ENCODE assay signal across 15 cellular contexts in genomic region chr12:20211537-20211936, GRCh38.
DNase-seq lines count a peak whose midpoint lies in the region; ATAC-seq and TF ChIP-seq lines count a peak whose summit lies in the region.
"Had no signal": no experiment of that assay in that cellular context is flagged by ENCODE, and none has a peak within 500 bp of the region (broad histone marks: within the 10 kb centered on the region; RNA-seq: fewer than 3 reads in every experiment).

No MANE protein-coding gene starts in this region.

- TF ChIP-seq CTCF in heart right ventricle (IDR thresholded peaks at IDR 0.05) (no peak), vagina (IDR thresholded peaks at IDR 0.05) (no peak)

- H3K27ac ChIP-seq in heart right ventricle (peak overlapping the region; percentile 53 to 86 (median 78)), neuronal stem cell (replicated peaks; ENCODE audit: low read length) (peak overlapping the region; percentile 63), vagina (peak overlapping the region; percentile 57)
- H3K27ac ChIP-seq in effector memory CD4-positive, alpha-beta T cell (ENCODE audit: insufficient read depth, low read length, poor library complexity, severe bottlenecking): no peak overlapping the region

- no peak overlapping the region for H3K23ac ChIP-seq in neuronal stem cell (ENCODE audit: low read depth, low read length, poor library complexity)

- H3K36me3 ChIP-seq in heart right ventricle: no peaks in the 10 kb centered on the region
- no peaks in the 10 kb centered on the region for H3K36me3 ChIP-seq in neuronal stem cell (replicated peaks in 1 of 2; ENCODE audit: control insufficient read depth in 2 of 2, insufficient read depth in 2 of 2, low read length in 2 of 2)
- no peaks in the 10 kb centered on the region for H3K36me3 ChIP-seq in vagina
- H3K36me3 ChIP-seq in effector memory CD4-positive, alpha-beta T cell (ENCODE audit: control insufficient read depth, insufficient read depth, low read length): no peaks in the 10 kb centered on the region

- no peak overlapping the region for H3K4me3 Mint-ChIP-seq in dendritic cell treated with granulocyte-macrophage colony-stimulating factor and Interleukin-4, amounts not matched to agents 40 ng/mL and 50 ng/mL, for 4 days
- H3K4me3 Mint-ChIP-seq: activated CD8-positive, alpha-beta memory T cell treated with anti-CD3 and anti-CD28 coated beads, Interleukin-2, amount 10 ng/mL, durations not matched to agents 7 days and 5 days; activated naive CD8-positive, alpha-beta T cell treated with anti-CD3 and anti-CD28 coated beads, Interleukin-2, amount 10 ng/mL, durations not matched to agents 7 days and 5 days; IgD-negative memory B cell had no signal

- H3K9me3 ChIP-seq in heart right ventricle (no peaks in the 10 kb centered on the region), neuronal stem cell (replicated peaks in 1 of 2; ENCODE audit: control insufficient read depth in 2 of 2, insufficient read depth in 1 of 2, low read depth in 1 of 2, low read length in 2 of 2) (peaks cover 2 to 8% of the 10 kb centered on the region in 2 donors), vagina (no peaks in the 10 kb centered on the region)
- H3K9me3 ChIP-seq in effector memory CD4-positive, alpha-beta T cell (ENCODE audit: control insufficient read depth, low read length): no peaks in the 10 kb centered on the region

- H2BK12ac ChIP-seq in neuronal stem cell (ENCODE audit: low read length): no peak overlapping the region

- no peak overlapping the region for H2BK5ac ChIP-seq in neuronal stem cell (ENCODE audit: low read length)

- peaks cover 5 to 48% (median 31%) of the 10 kb centered on the region in 9 donors for H3K4me1 ChIP-seq in heart right ventricle
- peaks cover 0 to 9% of the 10 kb centered on the region in 2 donors for H3K4me1 ChIP-seq in neuronal stem cell (ENCODE audit: control insufficient read depth in 2 of 2, insufficient read depth in 1 of 2, low read depth in 1 of 2, low read length in 2 of 2)
- peaks cover 9% of the 10 kb centered on the region for H3K4me1 ChIP-seq in vagina
- H3K4me1 ChIP-seq in effector memory CD4-positive, alpha-beta T cell (ENCODE audit: control insufficient read depth, insufficient read depth, low read length, poor library complexity, severe bottlenecking): no peaks in the 10 kb centered on the region

- no peak overlapping the region for H2AK5ac ChIP-seq in neuronal stem cell (ENCODE audit: low read depth, low read length)

- no peak for DNase-seq in heart right ventricle
- no peak for DNase-seq in Right ventricle myocardium inferior (ENCODE audit: missing footprints)
- no peak for DNase-seq in neuronal stem cell (ENCODE audit: low spot score)
- DNase-seq in vagina (ENCODE audit: extremely low spot score in 2 of 2): no peak
- no peak for DNase-seq in effector memory CD4-positive, alpha-beta T cell
- no peak for DNase-seq in activated CD8-positive, alpha-beta memory T cell treated with anti-CD3 and anti-CD28 coated beads, Interleukin-2, amount 50 U/mL, for 4 hours
- DNase-seq: activated CD8-positive, alpha-beta memory T cell treated with anti-CD3 and anti-CD28 coated beads, Interleukin-2, amount 10 ng/mL, durations not matched to agents 7 days and 5 days; activated naive CD8-positive, alpha-beta T cell treated with anti-CD3 and anti-CD28 coated beads, Interleukin-2, amount 10 ng/mL, durations not matched to agents 7 days and 5 days; cortex of kidney; DND-41; NCI-H1417; NCI-H748 treated with DMSO at 0.1 percent for 48 hours had no signal

- H2BK15ac ChIP-seq in neuronal stem cell (ENCODE audit: low read length): no peak overlapping the region

- no peak overlapping the region for H3K9ac ChIP-seq in neuronal stem cell (ENCODE audit: low read depth, low read length, poor library complexity)

- no peak overlapping the region for H2BK120ac ChIP-seq in neuronal stem cell (ENCODE audit: low read depth, low read length)

- 38 to 41% methylated on average over 3 of the region's 3 CpGs for WGBS in heart right ventricle, 2 donors
- no CpG with 5 or more reads among the region's 3 CpGs for WGBS in neuronal stem cell (ENCODE audit: extremely low coverage in 2 of 2, insufficient read length in 2 of 2, insufficient replicate concordance in 1 of 2), 2 donors

- TF ChIP-seq POLR2A in vagina (IDR thresholded peaks at IDR 0.05): no peak

- H4K91ac ChIP-seq in neuronal stem cell (ENCODE audit: low read depth, low read length, poor library complexity): no peak overlapping the region

- ATAC-seq in heart right ventricle (no peak), Right ventricle myocardium inferior (no peak), HG03045 (IDR thresholded peaks at IDR 0.05; ENCODE audit: unreplicated experiment) (no peak)
- ATAC-seq: activated CD8-positive, alpha-beta memory T cell treated with anti-CD3 and anti-CD28 coated beads, Interleukin-2, amount 10 ng/mL, durations not matched to agents 7 days and 5 days had no signal

- H3K36me3 Mint-ChIP-seq in dendritic cell treated with granulocyte-macrophage colony-stimulating factor and Interleukin-4, amounts not matched to agents 40 ng/mL and 50 ng/mL, for 4 days (ENCODE audit: low read depth): no peaks in the 10 kb centered on the region
- H3K36me3 Mint-ChIP-seq: activated CD8-positive, alpha-beta memory T cell treated with anti-CD3 and anti-CD28 coated beads, Interleukin-2, amount 10 ng/mL, durations not matched to agents 7 days and 5 days; activated naive CD8-positive, alpha-beta T cell treated with anti-CD3 and anti-CD28 coated beads, Interleukin-2, amount 10 ng/mL, durations not matched to agents 7 days and 5 days had no signal

- H2AFZ ChIP-seq in neuronal stem cell (ENCODE audit: low read length): peak overlapping the region; percentile 15

- H3K4ac ChIP-seq in neuronal stem cell (ENCODE audit: low read length): no peak overlapping the region

- intact Hi-C loops in heart right ventricle (cut with DNase I): loop anchor here in 6 of 10 donors (5.0 to 10.0 kb wide), 8 partner anchors 61 to 467 kb away; partner anchors contain the start of gene PDE3A (in 5 of the 6)
- intact Hi-C loops in Right ventricle myocardium inferior (cut with DNase I): loop anchor here (5.0 to 10.0 kb wide), 5 partner anchors 61 to 469 kb away; no protein-coding TSS in a partner anchor
- intact Hi-C loops in dendritic cell treated with granulocyte-macrophage colony-stimulating factor and Interleukin-4, amounts not matched to agents 40 ng/mL and 50 ng/mL, for 4 days (cut with micrococcal nuclease): loop anchor here (5.0 kb wide), 1 partner anchor 156 kb away; the partner anchor contains the start of gene PDE3A
- intact Hi-C loops in vagina (cut with DNase I): no loop called here

- H4K8ac ChIP-seq in neuronal stem cell (ENCODE audit: low read depth, low read length): no peak overlapping the region

- no peak overlapping the region for H3K4me2 ChIP-seq in neuronal stem cell (ENCODE audit: insufficient read depth, low read length, poor library complexity, severe bottlenecking)

- no peaks in the 10 kb centered on the region for H3K79me1 ChIP-seq in neuronal stem cell (ENCODE audit: low read depth, low read length)

- no peak overlapping the region for H3K14ac ChIP-seq in neuronal stem cell (ENCODE audit: low read length)

- H3K18ac ChIP-seq in neuronal stem cell (ENCODE audit: low read length): no peak overlapping the region

- peaks cover 39% of the 10 kb centered on the region for H3K4me1 Mint-ChIP-seq in dendritic cell treated with granulocyte-macrophage colony-stimulating factor and Interleukin-4, amounts not matched to agents 40 ng/mL and 50 ng/mL, for 4 days (ENCODE audit: low read depth)
- H3K4me1 Mint-ChIP-seq: activated CD8-positive, alpha-beta memory T cell treated with anti-CD3 and anti-CD28 coated beads, Interleukin-2, amount 10 ng/mL, durations not matched to agents 7 days and 5 days; activated naive CD8-positive, alpha-beta T cell treated with anti-CD3 and anti-CD28 coated beads, Interleukin-2, amount 10 ng/mL, durations not matched to agents 7 days and 5 days; IgD-negative memory B cell had no signal

- no peaks in the 10 kb centered on the region for H3K27me3 Mint-ChIP-seq in dendritic cell treated with granulocyte-macrophage colony-stimulating factor and Interleukin-4, amounts not matched to agents 40 ng/mL and 50 ng/mL, for 4 days
- H3K27me3 Mint-ChIP-seq: activated CD8-positive, alpha-beta memory T cell treated with anti-CD3 and anti-CD28 coated beads, Interleukin-2, amount 10 ng/mL, durations not matched to agents 7 days and 5 days; activated naive CD8-positive, alpha-beta T cell treated with anti-CD3 and anti-CD28 coated beads, Interleukin-2, amount 10 ng/mL, durations not matched to agents 7 days and 5 days; IgD-negative memory B cell had no signal

- H3K4me3 ChIP-seq in heart right ventricle: no peak overlapping the region
- no peak overlapping the region for H3K4me3 ChIP-seq in neuronal stem cell (ENCODE audit: low read length in 2 of 2)
- no peak overlapping the region for H3K4me3 ChIP-seq in vagina
- H3K4me3 ChIP-seq in effector memory CD4-positive, alpha-beta T cell (ENCODE audit: insufficient read depth, low read depth, low read length, poor library complexity, severe bottlenecking): no peak overlapping the region

- H3K9me3 Mint-ChIP-seq in dendritic cell treated with granulocyte-macrophage colony-stimulating factor and Interleukin-4, amounts not matched to agents 40 ng/mL and 50 ng/mL, for 4 days: no peaks in the 10 kb centered on the region

- no peaks in the 10 kb centered on the region for H3K27me3 ChIP-seq in heart right ventricle
- H3K27me3 ChIP-seq in neuronal stem cell (ENCODE audit: control insufficient read depth in 3 of 3, insufficient read depth in 3 of 3, low read depth in 1 of 3, low read length in 3 of 3): no peaks in the 10 kb centered on the region
- no peaks in the 10 kb centered on the region for H3K27me3 ChIP-seq in vagina
- no peaks in the 10 kb centered on the region for H3K27me3 ChIP-seq in effector memory CD4-positive, alpha-beta T cell (replicated peaks; ENCODE audit: control insufficient read depth, insufficient read depth, low read length, poor library complexity, severe bottlenecking)

- H3K27ac Mint-ChIP-seq in dendritic cell treated with granulocyte-macrophage colony-stimulating factor and Interleukin-4, amounts not matched to agents 40 ng/mL and 50 ng/mL, for 4 days: peak overlapping the region; percentile 39
- H3K27ac Mint-ChIP-seq: activated CD8-positive, alpha-beta memory T cell treated with anti-CD3 and anti-CD28 coated beads, Interleukin-2, amount 10 ng/mL, durations not matched to agents 7 days and 5 days; activated naive CD8-positive, alpha-beta T cell treated with anti-CD3 and anti-CD28 coated beads, Interleukin-2, amount 10 ng/mL, durations not matched to agents 7 days and 5 days; IgD-negative memory B cell had no signal
